ENCODE assay signal across 20 cellular contexts in the genomic region with DNA sequence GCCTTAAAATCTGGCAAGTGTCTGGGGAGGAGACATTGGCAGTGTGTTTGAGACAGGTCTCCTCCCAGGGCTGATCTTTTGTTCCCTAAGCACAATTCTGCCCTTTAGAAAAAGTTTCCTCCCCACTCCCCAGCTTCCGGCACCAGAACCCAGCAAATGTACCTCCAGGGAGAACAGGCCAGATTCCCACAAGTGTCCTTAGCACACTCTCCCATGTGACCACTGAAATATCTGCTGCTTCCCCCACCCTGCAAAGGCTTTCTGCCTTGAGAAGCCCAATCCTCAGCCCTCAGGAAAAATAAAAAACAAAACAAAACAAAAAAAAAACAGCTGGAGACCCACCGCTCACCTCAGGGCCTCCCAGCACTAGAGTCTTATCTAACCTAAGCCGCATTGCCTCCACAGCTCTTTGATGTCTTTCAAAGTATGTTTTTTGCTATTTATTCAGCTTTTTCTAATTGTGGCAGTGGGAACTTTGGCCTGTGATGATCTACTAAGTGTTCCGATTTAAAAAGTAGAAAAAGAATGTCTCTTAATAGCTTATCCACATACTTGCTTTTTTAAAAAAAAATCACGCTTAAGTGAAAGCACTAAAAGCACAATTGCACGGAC. TPM values are rescaled to one million over a fixed set of nuclear protein-coding genes. Genes with fewer than 3 reads are reported as not detected.
DNase-seq lines count a peak whose midpoint lies in the region; ATAC-seq and TF ChIP-seq lines count a peak whose summit lies in the region.
"Had no signal": no experiment of that assay in that cellular context is flagged by ENCODE, and none has a peak within 500 bp of the region (broad histone marks: within the 10 kb centered on the region; RNA-seq: fewer than 3 reads in every experiment).

No MANE protein-coding gene starts in this region.

- peak overlapping the region; percentile 87 to 88 (median 87) for H3K27ac Mint-ChIP-seq in nephron
- peak overlapping the region in 1 of 2 donors; percentile 59 for H3K27ac Mint-ChIP-seq in stimulated activated naive CD8-positive, alpha-beta T cell treated with anti-CD3 and anti-CD28 coated beads, Interleukin-15, amount 100 ng/mL, for 72 hours
- H3K27ac Mint-ChIP-seq: activated T-helper 17 cell treated with anti-CD3 and anti-CD28 coated beads, Interleukin-2, amount 50 U/mL, for 72 hours had no signal

- H3K9me3 ChIP-seq in thymus (ENCODE audit: control insufficient read depth) = no peaks in the 10 kb centered on the region
- H3K9me3 ChIP-seq: sigmoid colon had no signal

- no peaks in the 10 kb centered on the region for H3K4me1 ChIP-seq in thymus (ENCODE audit: control insufficient read depth, insufficient read depth, low read length)
- H3K4me1 ChIP-seq: sigmoid colon had no signal

- WGBS in thymus = 94% methylated on average over 6 of the region's 6 CpGs

- no peak for ATAC-seq in GM21723 (IDR thresholded peaks at IDR 0.05; ENCODE audit: unreplicated experiment)
- no peak for ATAC-seq in stimulated activated naive CD8-positive, alpha-beta T cell treated with anti-CD3 and anti-CD28 coated beads, Interleukin-15, amount 100 ng/mL, for 72 hours
- no peak for ATAC-seq in GM18909 (IDR thresholded peaks at IDR 0.05; ENCODE audit: poor library complexity, unreplicated experiment)
- ATAC-seq: activated T-helper 17 cell treated with anti-CD3 and anti-CD28 coated beads, Interleukin-2, amount 50 U/mL, for 72 hours; HCT116; SK-N-SH treated with all-trans-retinoic acid at 6 μM for 48 hours; stimulated activated naive CD8-positive, alpha-beta T cell treated with anti-CD3 and anti-CD28 coated beads, Interleukin-15, Interleukin-2, amounts not matched to agents 100 U/mL and 50 U/mL, for 24 hours had no signal

- no peak for TF ChIP-seq CTCF in nephron (IDR thresholded peaks at IDR 0.05; ENCODE audit: unreplicated experiment in 3 of 3)

- no peaks in the 10 kb centered on the region for H3K36me3 ChIP-seq in thymus (ENCODE audit: control insufficient read depth, insufficient read depth)
- H3K36me3 ChIP-seq: sigmoid colon had no signal

- H3K4me3 Mint-ChIP-seq in nephron = no peak overlapping the region
- H3K4me3 Mint-ChIP-seq in stimulated activated naive CD8-positive, alpha-beta T cell treated with anti-CD3 and anti-CD28 coated beads, Interleukin-15, amount 100 ng/mL, for 72 hours = no peak overlapping the region
- H3K4me3 Mint-ChIP-seq: activated T-helper 17 cell treated with anti-CD3 and anti-CD28 coated beads, Interleukin-2, amount 50 U/mL, for 72 hours had no signal

- H3K4me1 Mint-ChIP-seq in nephron = peaks cover 55% of the 10 kb centered on the region
- H3K4me1 Mint-ChIP-seq in stimulated activated naive CD8-positive, alpha-beta T cell treated with anti-CD3 and anti-CD28 coated beads, Interleukin-15, amount 100 ng/mL, for 72 hours = no peaks in the 10 kb centered on the region
- H3K4me1 Mint-ChIP-seq: activated T-helper 17 cell treated with anti-CD3 and anti-CD28 coated beads, Interleukin-2, amount 50 U/mL, for 72 hours had no signal

- H3K9me3 Mint-ChIP-seq in nephron = peaks cover 2% of the 10 kb centered on the region
- no peaks in the 10 kb centered on the region for H3K9me3 Mint-ChIP-seq in stimulated activated naive CD8-positive, alpha-beta T cell treated with anti-CD3 and anti-CD28 coated beads, Interleukin-15, amount 100 ng/mL, for 72 hours
- H3K9me3 Mint-ChIP-seq: activated T-helper 17 cell treated with anti-CD3 and anti-CD28 coated beads, Interleukin-2, amount 50 U/mL, for 72 hours had no signal

- no peaks in the 10 kb centered on the region for H3K36me3 Mint-ChIP-seq in nephron (ENCODE audit: low read depth)

- peak; percentile 16 for DNase-seq in Jurkat, Clone E6-1 (ENCODE audit: low read depth, low spot score)
- DNase-seq in fibroblast of gingiva (ENCODE audit: low read depth) = peak; percentile 67
- DNase-seq in NCI-H1436 (lab: John Stamatoyannopoulos, UW) = no peak
- no peak for DNase-seq in stimulated activated naive CD8-positive, alpha-beta T cell treated with anti-CD3 and anti-CD28 coated beads, Interleukin-15, amount 100 ng/mL, for 72 hours
- DNase-seq: activated CD4-positive, CD25-positive, alpha-beta regulatory T cell treated with anti-CD3 and anti-CD28 coated beads, Interleukin-2, amount 50 U/mL, for 72 hours; central memory CD4-positive, alpha-beta T cell; effector CD4-positive, alpha-beta T cell; NCI-H1417; NCI-H774; PC-9; sigmoid colon; stimulated activated naive CD8-positive, alpha-beta T cell treated with anti-CD3 and anti-CD28 coated beads, Interleukin-15, Interleukin-2, amounts not matched to agents 100 U/mL and 50 U/mL, for 24 hours; T-helper 9 cell had no signal

- no peak overlapping the region for H3K4me3 ChIP-seq in Jurkat, Clone E6-1 (ENCODE audit: low read length)
- no peak overlapping the region for H3K4me3 ChIP-seq in thymus (ENCODE audit: low read length)
- H3K4me3 ChIP-seq: PC-9, sigmoid colon had no signal

- H3K27me3 Mint-ChIP-seq in nephron (ENCODE audit: low read depth) = peaks cover 9% of the 10 kb centered on the region
- peaks cover 18% of the 10 kb centered on the region for H3K27me3 Mint-ChIP-seq in stimulated activated naive CD8-positive, alpha-beta T cell treated with anti-CD3 and anti-CD28 coated beads, Interleukin-15, amount 100 ng/mL, for 72 hours

- H3K27me3 ChIP-seq in thymus (ENCODE audit: control insufficient read depth, insufficient read depth) = no peaks in the 10 kb centered on the region

- H3K27ac ChIP-seq in thymus (ENCODE audit: low read depth) = peak overlapping the region; percentile 11
- H3K27ac ChIP-seq: PC-9, sigmoid colon had no signal

RNA-seq across cellular contexts. Expression of a gene that starts 29.0 kb away (rescaled TPM):
- 26.2 TPM for polyA plus RNA-seq in Jurkat, Clone E6-1 (2012; ENCODE audit: insufficient read depth, insufficient read length)
- polyA plus RNA-seq in thymus = 36.3 TPM

Comparison
In these comparisons a context has a peak if more than half of its experiments do, and no peak if none do; other contexts are left out.
1. DNase-seq: peak in Jurkat, Clone E6-1 (single experiment) and fibroblast of gingiva (single experiment); none in NCI-H1436 (single experiment) and stimulated activated naive CD8-positive, alpha-beta T cell treated with anti-CD3 and anti-CD28 coated beads, Interleukin-15, amount 100 ng/mL, for 72 hours (0 of 2).